1 cellular context compared by ENCODE assay signal in genomic region chr2:189661148-189661956, GRCh38.
TF ChIP-seq lines count a peak whose summit lies in the region.

Gene ASNSD1, plus strand, starts transcription at chr2:189661459. Its CDS starts 4,674 bp downstream, at chr2:189666133.

TF ChIP-seq in K562, 482 proteins besides CTCF, POLR2A, EP300 and RAD21 (continued from another document and continues in another):
- TF ChIP-seq, protein P1, sequence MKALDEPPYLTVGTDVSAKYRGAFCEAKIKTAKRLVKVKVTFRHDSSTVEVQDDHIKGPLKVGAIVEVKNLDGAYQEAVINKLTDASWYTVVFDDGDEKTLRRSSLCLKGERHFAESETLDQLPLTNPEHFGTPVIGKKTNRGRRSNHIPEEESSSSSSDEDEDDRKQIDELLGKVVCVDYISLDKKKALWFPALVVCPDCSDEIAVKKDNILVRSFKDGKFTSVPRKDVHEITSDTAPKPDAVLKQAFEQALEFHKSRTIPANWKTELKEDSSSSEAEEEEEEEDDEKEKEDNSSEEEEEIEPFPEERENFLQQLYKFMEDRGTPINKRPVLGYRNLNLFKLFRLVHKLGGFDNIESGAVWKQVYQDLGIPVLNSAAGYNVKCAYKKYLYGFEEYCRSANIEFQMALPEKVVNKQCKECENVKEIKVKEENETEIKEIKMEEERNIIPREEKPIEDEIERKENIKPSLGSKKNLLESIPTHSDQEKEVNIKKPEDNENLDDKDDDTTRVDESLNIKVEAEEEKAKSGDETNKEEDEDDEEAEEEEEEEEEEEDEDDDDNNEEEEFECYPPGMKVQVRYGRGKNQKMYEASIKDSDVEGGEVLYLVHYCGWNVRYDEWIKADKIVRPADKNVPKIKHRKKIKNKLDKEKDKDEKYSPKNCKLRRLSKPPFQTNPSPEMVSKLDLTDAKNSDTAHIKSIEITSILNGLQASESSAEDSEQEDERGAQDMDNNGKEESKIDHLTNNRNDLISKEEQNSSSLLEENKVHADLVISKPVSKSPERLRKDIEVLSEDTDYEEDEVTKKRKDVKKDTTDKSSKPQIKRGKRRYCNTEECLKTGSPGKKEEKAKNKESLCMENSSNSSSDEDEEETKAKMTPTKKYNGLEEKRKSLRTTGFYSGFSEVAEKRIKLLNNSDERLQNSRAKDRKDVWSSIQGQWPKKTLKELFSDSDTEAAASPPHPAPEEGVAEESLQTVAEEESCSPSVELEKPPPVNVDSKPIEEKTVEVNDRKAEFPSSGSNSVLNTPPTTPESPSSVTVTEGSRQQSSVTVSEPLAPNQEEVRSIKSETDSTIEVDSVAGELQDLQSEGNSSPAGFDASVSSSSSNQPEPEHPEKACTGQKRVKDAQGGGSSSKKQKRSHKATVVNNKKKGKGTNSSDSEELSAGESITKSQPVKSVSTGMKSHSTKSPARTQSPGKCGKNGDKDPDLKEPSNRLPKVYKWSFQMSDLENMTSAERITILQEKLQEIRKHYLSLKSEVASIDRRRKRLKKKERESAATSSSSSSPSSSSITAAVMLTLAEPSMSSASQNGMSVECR (CRISPR knock-in tag; IDR thresholded peaks at IDR 0.05): peak; percentile 61; the same call in 1 of the 2 replicates
- no peak for TF ChIP-seq NFYB (IDR thresholded peaks at IDR 0.05; ENCODE audit: extremely low read depth, insufficient read length)
- no peak for TF ChIP-seq ZNF512 (tag; IDR thresholded peaks at IDR 0.05)
- TF ChIP-seq, protein P2, sequence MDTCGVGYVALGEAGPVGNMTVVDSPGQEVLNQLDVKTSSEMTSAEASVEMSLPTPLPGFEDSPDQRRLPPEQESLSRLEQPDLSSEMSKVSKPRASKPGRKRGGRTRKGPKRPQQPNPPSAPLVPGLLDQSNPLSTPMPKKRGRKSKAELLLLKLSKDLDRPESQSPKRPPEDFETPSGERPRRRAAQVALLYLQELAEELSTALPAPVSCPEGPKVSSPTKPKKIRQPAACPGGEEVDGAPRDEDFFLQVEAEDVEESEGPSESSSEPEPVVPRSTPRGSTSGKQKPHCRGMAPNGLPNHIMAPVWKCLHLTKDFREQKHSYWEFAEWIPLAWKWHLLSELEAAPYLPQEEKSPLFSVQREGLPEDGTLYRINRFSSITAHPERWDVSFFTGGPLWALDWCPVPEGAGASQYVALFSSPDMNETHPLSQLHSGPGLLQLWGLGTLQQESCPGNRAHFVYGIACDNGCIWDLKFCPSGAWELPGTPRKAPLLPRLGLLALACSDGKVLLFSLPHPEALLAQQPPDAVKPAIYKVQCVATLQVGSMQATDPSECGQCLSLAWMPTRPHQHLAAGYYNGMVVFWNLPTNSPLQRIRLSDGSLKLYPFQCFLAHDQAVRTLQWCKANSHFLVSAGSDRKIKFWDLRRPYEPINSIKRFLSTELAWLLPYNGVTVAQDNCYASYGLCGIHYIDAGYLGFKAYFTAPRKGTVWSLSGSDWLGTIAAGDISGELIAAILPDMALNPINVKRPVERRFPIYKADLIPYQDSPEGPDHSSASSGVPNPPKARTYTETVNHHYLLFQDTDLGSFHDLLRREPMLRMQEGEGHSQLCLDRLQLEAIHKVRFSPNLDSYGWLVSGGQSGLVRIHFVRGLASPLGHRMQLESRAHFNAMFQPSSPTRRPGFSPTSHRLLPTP (IDR thresholded peaks at IDR 0.05; ENCODE audit: borderline replicate concordance, extremely low read depth, insufficient read length): no peak
- 0 out of 2 replicates have a peak, but pooled peaks have one; percentile 21 for TF ChIP-seq TAF7 (tag; IDR thresholded peaks at IDR 0.05)
- no peak for TF ChIP-seq XRCC5 (IDR thresholded peaks at IDR 0.05; ENCODE audit: low read depth, low read length)
- TF ChIP-seq MAX (CRISPR knock-in tag; IDR thresholded peaks at IDR 0.05): peak; percentile 44; the same call in 1 of the 2 replicates
- TF ChIP-seq GABPB1 (CRISPR knock-in tag; IDR thresholded peaks at IDR 0.05): peak; percentile 68
- TF ChIP-seq CREB5 (CRISPR knock-in tag; IDR thresholded peaks at IDR 0.05): no peak
- peak; percentile 91 for TF ChIP-seq POLR2B (IDR thresholded peaks at IDR 0.05; ENCODE audit: low read depth, partially characterized antibody)
- peak; percentile 84 for TF ChIP-seq POLR2AphosphoS5 (IDR thresholded peaks at IDR 0.05; ENCODE audit: control insufficient read depth, insufficient read depth, low read depth, low read length)
- TF ChIP-seq HOXB6 (CRISPR knock-in tag; IDR thresholded peaks at IDR 0.05; ENCODE audit: borderline replicate concordance): no peak
- TF ChIP-seq ZC3H4 (CRISPR knock-in tag; IDR thresholded peaks at IDR 0.05; ENCODE audit: borderline replicate concordance): no peak
- peak; percentile 97 for TF ChIP-seq MEIS2 (IDR thresholded peaks at IDR 0.05; ENCODE audit: partially characterized antibody)
- TF ChIP-seq ZNF830 (CRISPR knock-in tag; IDR thresholded peaks at IDR 0.05): no peak
- TF ChIP-seq TAF15 (IDR thresholded peaks at IDR 0.05; ENCODE audit: low read depth, low read length): no peak
- TF ChIP-seq TARDBP (IDR thresholded peaks at IDR 0.05): no peak
- TF ChIP-seq CBX3 (IDR thresholded peaks at IDR 0.05; ENCODE audit: borderline replicate concordance in 1 of 2, low read length in 2 of 2): 0 out of 3 replicates have a peak, but pooled peaks of 1 of the 2 experiments have one; percentile 23
- peak; percentile 81 for TF ChIP-seq PHF20 (IDR thresholded peaks at IDR 0.05; ENCODE audit: partially characterized antibody)
- TF ChIP-seq E2F6 (IDR thresholded peaks at IDR 0.05; ENCODE audit: borderline replicate concordance in 1 of 2, extremely low read depth in 1 of 2, insufficient read depth in 1 of 2, insufficient read length in 1 of 2, low read depth in 1 of 2, low read length in 1 of 2, poor library complexity in 1 of 2, severe bottlenecking in 1 of 2): peak; percentile 38 to 48
- TF ChIP-seq MYC (IDR thresholded peaks at IDR 0.05; ENCODE audit: low read depth, low read length): peak; percentile 11; the same call in 1 of the 2 replicates
- TF ChIP-seq MYC (CRISPR knock-in tag; IDR thresholded peaks at IDR 0.05; ENCODE audit: borderline replicate concordance, low read depth): no peak
- TF ChIP-seq CXXC5 (CRISPR knock-in tag; IDR thresholded peaks at IDR 0.05): peak; percentile 43
- TF ChIP-seq, protein P3, sequence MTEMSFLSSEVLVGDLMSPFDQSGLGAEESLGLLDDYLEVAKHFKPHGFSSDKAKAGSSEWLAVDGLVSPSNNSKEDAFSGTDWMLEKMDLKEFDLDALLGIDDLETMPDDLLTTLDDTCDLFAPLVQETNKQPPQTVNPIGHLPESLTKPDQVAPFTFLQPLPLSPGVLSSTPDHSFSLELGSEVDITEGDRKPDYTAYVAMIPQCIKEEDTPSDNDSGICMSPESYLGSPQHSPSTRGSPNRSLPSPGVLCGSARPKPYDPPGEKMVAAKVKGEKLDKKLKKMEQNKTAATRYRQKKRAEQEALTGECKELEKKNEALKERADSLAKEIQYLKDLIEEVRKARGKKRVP (CRISPR knock-in tag; IDR thresholded peaks at IDR 0.05): no peak
- TF ChIP-seq ZNF282 (CRISPR knock-in tag; IDR thresholded peaks at IDR 0.05): no peak
- no peak for TF ChIP-seq SREBF2 (CRISPR knock-in tag; IDR thresholded peaks at IDR 0.05)
- TF ChIP-seq KAT8 (IDR thresholded peaks at IDR 0.05; ENCODE audit: low read depth): no peak
- TF ChIP-seq FOS (IDR thresholded peaks at IDR 0.05; ENCODE audit: extremely low read depth, insufficient read length): no peak
- no peak for TF ChIP-seq ZNF318 (IDR thresholded peaks at IDR 0.05; ENCODE audit: borderline replicate concordance in 1 of 2, low read depth in 1 of 2)
- peak; percentile 54; the same call in 1 of the 2 replicates for TF ChIP-seq CREB3L1 (IDR thresholded peaks at IDR 0.05; ENCODE audit: borderline replicate concordance, low read depth)
- peak; percentile 68 for TF ChIP-seq HNRNPLL (IDR thresholded peaks at IDR 0.05; ENCODE audit: low read depth, low read length, poor library complexity, severe bottlenecking)
- no peak for TF ChIP-seq NCOA1 (IDR thresholded peaks at IDR 0.05; ENCODE audit: low read depth)
- TF ChIP-seq ZNF165 (CRISPR knock-in tag; IDR thresholded peaks at IDR 0.05; ENCODE audit: borderline replicate concordance): no peak
